16 cellular contexts compared by ENCODE assay signal in the genomic region with DNA sequence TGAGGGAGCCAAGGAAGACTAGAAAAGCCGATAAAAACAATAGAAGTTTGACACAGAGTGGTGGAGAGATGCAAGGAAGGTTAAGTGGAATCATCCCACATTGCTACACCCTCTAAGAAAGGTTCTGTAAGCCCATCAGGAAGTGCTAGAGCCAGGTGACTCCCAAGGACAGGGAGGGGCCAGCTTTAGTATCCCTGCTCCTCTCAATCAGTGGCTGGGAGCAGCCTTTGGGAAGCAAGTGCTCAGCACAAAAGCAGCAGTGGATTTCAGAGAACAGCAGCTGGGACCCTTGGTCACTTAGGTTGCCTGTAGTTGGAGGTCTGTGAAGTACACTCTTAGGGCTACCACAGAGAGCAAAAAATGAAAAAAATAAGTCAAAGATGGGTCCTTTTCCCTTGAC.
"Had no signal": no experiment of that assay in that cellular context is flagged by ENCODE, and none has a peak within 500 bp of the region (broad histone marks: within the 10 kb centered on the region; RNA-seq: fewer than 3 reads in every experiment).

No MANE protein-coding gene starts in this region.

- H3K4me3 ChIP-seq: colonic mucosa, right lobe of liver, spleen, transverse colon had no signal

- H3K27ac Mint-ChIP-seq: activated CD4-positive, alpha-beta T cell treated with anti-CD3 and anti-CD28 coated beads for 36 hours; activated CD8-positive, alpha-beta T cell treated with anti-CD3 and anti-CD28 coated beads for 36 hours; immature natural killer cell; naive thymus-derived CD8-positive, alpha-beta T cell; progenitor cell of endocrine pancreas; stimulated activated naive B cell treated with anti-CD40 and anti-IgM and Interleukin-4, amounts not matched to agents 10 μg/mL and 1 μg/mL and 100 μg/mL, for 72 hours had no signal

- H3K4me1 ChIP-seq: colonic mucosa, right lobe of liver, transverse colon had no signal

- H3K4me3 Mint-ChIP-seq: activated CD4-positive, alpha-beta T cell treated with anti-CD3 and anti-CD28 coated beads for 36 hours; activated CD8-positive, alpha-beta T cell treated with anti-CD3 and anti-CD28 coated beads for 36 hours; immature natural killer cell; naive thymus-derived CD8-positive, alpha-beta T cell; stimulated activated naive B cell treated with anti-CD40 and anti-IgM and Interleukin-4, amounts not matched to agents 10 μg/mL and 1 μg/mL and 100 μg/mL, for 72 hours had no signal

- H3K27me3 ChIP-seq: colonic mucosa, right lobe of liver, spleen, transverse colon had no signal

- DNase-seq: activated CD4-positive, alpha-beta T cell treated with anti-CD3 and anti-CD28 coated beads for 36 hours; activated CD8-positive, alpha-beta memory T cell treated with anti-CD3 and anti-CD28 coated beads, Interleukin-2, amount 50 U/mL, for 4 hours; activated CD8-positive, alpha-beta T cell treated with anti-CD3 and anti-CD28 coated beads for 36 hours; colonic mucosa; immature natural killer cell; naive thymus-derived CD8-positive, alpha-beta T cell; nucleus accumbens; right lobe of liver; spleen; stimulated activated CD4-positive, alpha-beta T cell treated with anti-CD3 and anti-CD28 coated beads, Interleukin-1b, Interleukin-23, amount 100 ng/mL, for 48 hours; stimulated activated naive B cell treated with anti-CD40 and anti-IgM and Interleukin-4, amounts not matched to agents 10 μg/mL and 1 μg/mL and 100 μg/mL, for 72 hours; substantia nigra; T-helper 1 cell; transverse colon had no signal

- ATAC-seq: activated CD4-positive, alpha-beta T cell treated with anti-CD3 and anti-CD28 coated beads for 36 hours; activated CD8-positive, alpha-beta T cell treated with anti-CD3 and anti-CD28 coated beads for 36 hours; naive thymus-derived CD8-positive, alpha-beta T cell; right lobe of liver; stimulated activated naive B cell treated with anti-CD40 and anti-IgM and Interleukin-4, amounts not matched to agents 10 μg/mL and 1 μg/mL and 100 μg/mL, for 72 hours had no signal

- H3K27ac ChIP-seq: colonic mucosa, right lobe of liver, spleen, transverse colon, VCaP had no signal

- H3K36me3 ChIP-seq: colonic mucosa, right lobe of liver, transverse colon had no signal

- H3K9me3 ChIP-seq: colonic mucosa, right lobe of liver had no signal

- H3K27me3 Mint-ChIP-seq: activated CD4-positive, alpha-beta T cell treated with anti-CD3 and anti-CD28 coated beads for 36 hours; activated CD8-positive, alpha-beta T cell treated with anti-CD3 and anti-CD28 coated beads for 36 hours; naive thymus-derived CD8-positive, alpha-beta T cell; progenitor cell of endocrine pancreas; stimulated activated naive B cell treated with anti-CD40 and anti-IgM and Interleukin-4, amounts not matched to agents 10 μg/mL and 1 μg/mL and 100 μg/mL, for 72 hours had no signal
